In the genomic region with DNA sequence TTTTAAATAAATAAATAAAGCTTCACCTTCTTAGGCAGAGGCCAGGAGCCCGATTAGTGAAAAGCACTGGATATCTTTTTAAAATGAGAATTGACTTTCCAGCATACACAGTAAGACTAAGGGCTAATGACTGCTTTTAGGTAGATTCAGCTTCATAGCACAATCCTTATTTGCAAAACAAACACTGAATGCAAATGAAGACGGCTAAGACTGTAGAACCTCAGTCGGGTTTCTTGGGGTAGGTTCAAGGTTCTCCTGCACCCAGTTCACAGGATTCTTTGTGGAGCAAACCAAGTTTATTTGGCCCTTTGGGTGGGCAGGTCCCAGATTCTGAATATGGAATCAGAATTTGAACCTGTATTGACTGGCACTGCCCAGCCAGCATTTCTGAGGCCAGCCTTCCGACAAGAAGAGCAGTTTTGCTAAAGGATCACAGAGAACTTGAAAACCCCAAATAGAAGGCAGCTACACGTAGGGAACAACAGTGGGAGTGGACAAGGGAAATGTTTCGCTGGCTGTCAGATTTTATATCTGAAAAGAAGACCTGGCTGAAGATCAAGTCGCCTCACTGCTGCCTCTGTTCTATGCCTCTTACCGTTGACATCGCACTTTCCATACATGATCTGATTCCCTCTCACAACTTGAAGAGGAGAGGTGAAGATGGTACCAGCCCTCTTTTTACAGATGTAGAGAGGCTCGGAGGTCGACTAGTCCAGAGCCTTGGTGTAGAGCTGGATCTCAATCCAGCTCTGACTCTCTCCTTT, we compare ENCODE assay signal across 15 cellular contexts. TPM values are rescaled to one million over a fixed set of nuclear protein-coding genes. Genes with fewer than 3 reads are reported as not detected.
DNase-seq lines count a peak whose midpoint lies in the region; ATAC-seq and TF ChIP-seq lines count a peak whose summit lies in the region.
"Had no signal": no experiment of that assay in that cellular context is flagged by ENCODE, and none has a peak within 500 bp of the region (broad histone marks: within the 10 kb centered on the region; RNA-seq: fewer than 3 reads in every experiment).

No MANE protein-coding gene starts in this region.

- H3K27me3 Mint-ChIP-seq in CD4-positive, alpha-beta memory T cell: no peaks in the 10 kb centered on the region
- H3K27me3 Mint-ChIP-seq in effector memory CD8-positive, alpha-beta T cell: no peaks in the 10 kb centered on the region
- no peaks in the 10 kb centered on the region for H3K27me3 Mint-ChIP-seq in nephron (ENCODE audit: low read depth)
- no peaks in the 10 kb centered on the region for H3K27me3 Mint-ChIP-seq in MCF 10A (ENCODE audit: insufficient read depth, unreplicated experiment)
- H3K27me3 Mint-ChIP-seq: progenitor cell of endocrine pancreas had no signal

- H3K27me3 ChIP-seq in CD4-positive, alpha-beta memory T cell (ENCODE audit: insufficient read depth, low read length): no peaks in the 10 kb centered on the region
- no peaks in the 10 kb centered on the region for H3K27me3 ChIP-seq in HUES64 (ENCODE audit: insufficient read depth, low read length)

- BruUV-seq in MCF 10A (replicated peaks; lab: Mats Ljungman, UMichigan): no TSS peak

- no peak for TF ChIP-seq CTCF in nephron (IDR thresholded peaks at IDR 0.05; ENCODE audit: unreplicated experiment in 3 of 3)
- TF ChIP-seq CTCF in MCF 10A (IDR thresholded peaks at IDR 0.05; ENCODE audit: unreplicated experiment): no peak

- peak overlapping the region; percentile 41 to 83 (median 76) for H3K4me3 Mint-ChIP-seq in CD4-positive, alpha-beta memory T cell
- H3K4me3 Mint-ChIP-seq in effector memory CD8-positive, alpha-beta T cell: peak overlapping the region; percentile 41 to 44
- peak overlapping the region in 2 of 3 experiments; percentile 66 to 71 for H3K4me3 Mint-ChIP-seq in nephron
- H3K4me3 Mint-ChIP-seq in MCF 10A (ENCODE audit: unreplicated experiment): no peak overlapping the region

- ATAC-seq in effector memory CD8-positive, alpha-beta T cell (replicated peaks): no peak
- no peak for ATAC-seq in GM21825 (IDR thresholded peaks at IDR 0.05; ENCODE audit: unreplicated experiment)
- ATAC-seq: PC-3 had no signal

- 41% methylated on average over 9 of the region's 11 CpGs for WGBS in HUES64

- peak overlapping the region; percentile 82 to 94 (median 90) for H3K27ac Mint-ChIP-seq in CD4-positive, alpha-beta memory T cell
- H3K27ac Mint-ChIP-seq in effector memory CD8-positive, alpha-beta T cell: peak overlapping the region; percentile 50 to 78
- H3K27ac Mint-ChIP-seq in nephron: peak overlapping the region; percentile 39 to 99 (median 89)
- H3K27ac Mint-ChIP-seq in MCF 10A (ENCODE audit: low read depth, unreplicated experiment): no peak overlapping the region
- H3K27ac Mint-ChIP-seq: progenitor cell of endocrine pancreas had no signal

- POLR2A ChIA-PET in CD4-positive, alpha-beta memory T cell (lab: Charles Lee; ENCODE audit: partially characterized antibody): interaction anchor here (0.7 to 5.9 kb wide), 9 partner anchors 9 to 103 kb away, joined by 3 to 77 read pairs (median 7); partner anchors contain the start of gene TRERF1
- POLR2A ChIA-PET in MCF 10A (lab: Yijun Ruan, JAX): interaction anchor here (0.9 to 1.0 kb wide), 2 partner anchors 11 to 19 kb away, joined by 3 read pairs; no protein-coding TSS in a partner anchor

- DNase-seq in CD4-positive, alpha-beta memory T cell: no peak
- DNase-seq in effector memory CD8-positive, alpha-beta T cell: no peak
- DNase-seq in NCI-H510A (lab: John Stamatoyannopoulos, UW) (no peak), mucosa of gallbladder (ENCODE audit: low spot score) (no peak), MCF 10A (ENCODE audit: unreplicated experiment) (no peak)
- DNase-seq: aorta; COR-L47; NCI-H2171 treated with DMSO at 0.1 percent for 48 hours; PC-3; stimulated activated CD4-positive, alpha-beta T cell treated with anti-CD3 and anti-CD28 coated beads, Interleukin-4, amount 100 ng/mL, for 24 hours had no signal

- H3K36me3 ChIP-seq in CD4-positive, alpha-beta memory T cell (ENCODE audit: insufficient read depth, low read length): no peaks in the 10 kb centered on the region
- no peaks in the 10 kb centered on the region for H3K36me3 ChIP-seq in HUES64 (ENCODE audit: insufficient read depth, low read length)

- H3K4me1 ChIP-seq in CD4-positive, alpha-beta memory T cell (ENCODE audit: insufficient read depth, low read length): peaks cover 92% of the 10 kb centered on the region
- peaks cover 62% of the 10 kb centered on the region for H3K4me1 ChIP-seq in HUES64 (ENCODE audit: insufficient read depth, low read length)

- H3K9me3 ChIP-seq in CD4-positive, alpha-beta memory T cell (ENCODE audit: control insufficient read depth in 1 of 2, low read length in 2 of 2): no peaks in the 10 kb centered on the region
- H3K9me3 ChIP-seq in HUES64 (ENCODE audit: insufficient read depth, low read depth, low read length): no peaks in the 10 kb centered on the region

- intact Hi-C loops in CD4-positive, alpha-beta memory T cell (cut with micrococcal nuclease): loop anchor here (1.0 kb wide), 1 partner anchor 8 kb away; the partner anchor contains the start of gene TRERF1
- intact Hi-C loops in MCF 10A (cut with micrococcal nuclease): no loop called here

- H3K9me3 Mint-ChIP-seq in CD4-positive, alpha-beta memory T cell: no peaks in the 10 kb centered on the region
- no peaks in the 10 kb centered on the region for H3K9me3 Mint-ChIP-seq in effector memory CD8-positive, alpha-beta T cell
- H3K9me3 Mint-ChIP-seq in nephron (no peaks in the 10 kb centered on the region), MCF 10A (ENCODE audit: unreplicated experiment) (no peaks in the 10 kb centered on the region)

- H3K4me3 ChIP-seq in CD4-positive, alpha-beta memory T cell (ENCODE audit: low read length in 2 of 2): peak overlapping the region in 1 of 2 donors; percentile 25
- H3K4me3 ChIP-seq in HUES64 (ENCODE audit: low read length): peak overlapping the region; percentile 13; the same call in 1 of the 2 replicates

- peaks cover 15% of the 10 kb centered on the region in 2 donors for H3K36me3 Mint-ChIP-seq in CD4-positive, alpha-beta memory T cell
- peaks cover 3% of the 10 kb centered on the region for H3K36me3 Mint-ChIP-seq in effector memory CD8-positive, alpha-beta T cell (ENCODE audit: insufficient read depth)
- H3K36me3 Mint-ChIP-seq in nephron (ENCODE audit: low read depth) (peaks cover 16% of the 10 kb centered on the region), MCF 10A (ENCODE audit: insufficient read depth, unreplicated experiment) (peaks cover 4% of the 10 kb centered on the region)

- peaks cover 66 to 99% (median 81%) of the 10 kb centered on the region in 4 donors for H3K4me1 Mint-ChIP-seq in CD4-positive, alpha-beta memory T cell
- H3K4me1 Mint-ChIP-seq in effector memory CD8-positive, alpha-beta T cell (ENCODE audit: low read depth in 2 of 2): peaks cover 60 to 70% of the 10 kb centered on the region in 2 donors
- H3K4me1 Mint-ChIP-seq in nephron: peaks cover 66% of the 10 kb centered on the region
- H3K4me1 Mint-ChIP-seq in MCF 10A (ENCODE audit: insufficient read depth, unreplicated experiment): peaks cover 27% of the 10 kb centered on the region

- CTCF ChIA-PET in CD4-positive, alpha-beta memory T cell (lab: Charles Lee; ENCODE audit: partially characterized antibody): interaction anchor here (0.6 to 3.2 kb wide), 11 partner anchors 7 to 134 kb away, joined by 3 to 10 read pairs (median 4); no protein-coding TSS in a partner anchor
- CTCF ChIA-PET in MCF 10A (lab: Yijun Ruan, JAX): interaction anchor here (0.5 to 0.6 kb wide), 2 partner anchors 16 to 108 kb away, joined by 3 read pairs; no protein-coding TSS in a partner anchor

- H3K9ac ChIP-seq in HUES64 (ENCODE audit: low read depth, low read length): peak overlapping the region; percentile 4; the same call in 1 of the 2 replicates

- H3K27ac ChIP-seq in CD4-positive, alpha-beta memory T cell (ENCODE audit: low read depth, low read length): peak overlapping the region; percentile 32
- peak overlapping the region; percentile 88 for H3K27ac ChIP-seq in HUES64 (ENCODE audit: low read depth, low read length)

RNA-seq across cellular contexts. Expression of gene TRERF1, which starts 8.2 kb away (rescaled TPM):
- 10 to 100 TPM; 25.9 to 28.3 TPM for total RNA-seq in CD4-positive, alpha-beta memory T cell
- 1 to 10 TPM; 1.1 to 8.8 TPM for polyA plus RNA-seq in CD4-positive, alpha-beta memory T cell
- polyA plus RNA-seq in HUES64 (2013, experiment 1 of 2): 11.4 TPM
- polyA plus RNA-seq in HUES64 (2013, experiment 2 of 2): 11.8 TPM
- total RNA-seq in mucosa of gallbladder (7.7 TPM), MCF 10A (2022) (9.4 and 12.0 TPM in 2 replicates)
- total RNA-seq: lung microvascular endothelial cell had no signal
